ENCODE assay signal across 21 cellular contexts in the genomic region with DNA sequence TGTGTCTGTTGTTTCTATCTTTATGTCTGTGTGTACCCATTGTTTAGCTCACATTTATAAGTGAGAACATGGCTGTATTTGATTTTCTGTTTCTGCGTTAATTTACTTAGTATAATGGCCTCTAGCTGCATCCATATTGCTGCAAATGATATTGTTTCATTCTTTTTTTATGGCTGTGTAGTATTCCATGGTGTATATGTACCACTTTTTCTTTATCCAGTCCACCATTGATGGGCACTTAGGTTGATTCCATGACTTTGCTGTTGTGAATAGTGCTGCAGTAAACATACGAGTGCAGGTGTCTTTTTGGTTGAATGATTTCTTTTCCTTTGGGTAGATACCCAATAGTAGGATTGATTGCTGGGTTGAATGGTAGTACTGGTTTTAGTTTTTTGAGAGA.
"Had no signal": no experiment of that assay in that cellular context is flagged by ENCODE, and none has a peak within 500 bp of the region (broad histone marks: within the 10 kb centered on the region; RNA-seq: fewer than 3 reads in every experiment).

No MANE protein-coding gene starts in this region.

- H3K27me3 ChIP-seq: ovary, tibial nerve, uterus had no signal

- DNase-seq: hippocampal formation; islet precursor cell; lower lobe of right lung; mammary epithelial cell; mesenchymal stem cell; naive thymus-derived CD8-positive, alpha-beta T cell; ovary; stimulated activated CD4-positive, alpha-beta T cell treated with anti-CD3 and anti-CD28 coated beads, Interleukin-12 subunit alpha, Interleukin-12 subunit beta, amount 100 ng/mL, for 4 hours; stimulated activated CD4-positive, alpha-beta T cell treated with anti-CD3 and anti-CD28 coated beads, Interleukin-15, amount 100 ng/mL, for 24 hours; stimulated activated CD4-positive, alpha-beta T cell treated with anti-CD3 and anti-CD28 coated beads, Interleukin-2, amount 100 ng/mL, for 24 hours; stimulated activated CD4-positive, alpha-beta T cell treated with anti-CD3 and anti-CD28 coated beads, Interleukin-4, amount 100 ng/mL, for 1 hour; stimulated activated naive B cell treated with anti-CD40 and anti-IgM and Interleukin-4, amounts not matched to agents 10 μg/mL and 1 μg/mL and 100 μg/mL, for 72 hours; stimulated activated naive CD8-positive, alpha-beta T cell treated with anti-CD3 and anti-CD28 coated beads, Interleukin-15, amount 100 ng/mL, for 72 hours; substantia nigra; uterus had no signal

- H3K4me3 ChIP-seq: lower lobe of right lung, ovary, skin epidermis, tibial nerve, uterus had no signal

- H3K9me3 ChIP-seq: lower lobe of right lung, ovary, tibial nerve, uterus had no signal

- H3K27ac ChIP-seq: lower lobe of right lung, ovary, skin epidermis, tibial nerve had no signal

- ATAC-seq: lower lobe of right lung; naive thymus-derived CD8-positive, alpha-beta T cell; right cardiac atrium; sciatic nerve; stimulated activated naive B cell treated with anti-CD40 and anti-IgM and Interleukin-4, amounts not matched to agents 10 μg/mL and 1 μg/mL and 100 μg/mL, for 72 hours; stimulated activated naive CD8-positive, alpha-beta T cell treated with anti-CD3 and anti-CD28 coated beads, Interleukin-15, amount 100 ng/mL, for 72 hours had no signal

- H3K4me3 Mint-ChIP-seq: stimulated activated naive B cell treated with anti-CD40 and anti-IgM and Interleukin-4, amounts not matched to agents 10 μg/mL and 1 μg/mL and 100 μg/mL, for 72 hours; stimulated activated naive CD8-positive, alpha-beta T cell treated with anti-CD3 and anti-CD28 coated beads, Interleukin-15, amount 100 ng/mL, for 72 hours; type B pancreatic cell had no signal

- H3K27ac Mint-ChIP-seq: progenitor cell of endocrine pancreas; stimulated activated naive B cell treated with anti-CD40 and anti-IgM and Interleukin-4, amounts not matched to agents 10 μg/mL and 1 μg/mL and 100 μg/mL, for 72 hours; type B pancreatic cell had no signal

- H3K36me3 ChIP-seq: lower lobe of right lung, ovary, tibial nerve, uterus had no signal

- H3K27me3 Mint-ChIP-seq: naive thymus-derived CD8-positive, alpha-beta T cell; progenitor cell of endocrine pancreas; stimulated activated naive B cell treated with anti-CD40 and anti-IgM and Interleukin-4, amounts not matched to agents 10 μg/mL and 1 μg/mL and 100 μg/mL, for 72 hours; stimulated activated naive CD8-positive, alpha-beta T cell treated with anti-CD3 and anti-CD28 coated beads, Interleukin-15, amount 100 ng/mL, for 72 hours; type B pancreatic cell had no signal
